25 cellular contexts compared by ENCODE assay signal in the genomic region with DNA sequence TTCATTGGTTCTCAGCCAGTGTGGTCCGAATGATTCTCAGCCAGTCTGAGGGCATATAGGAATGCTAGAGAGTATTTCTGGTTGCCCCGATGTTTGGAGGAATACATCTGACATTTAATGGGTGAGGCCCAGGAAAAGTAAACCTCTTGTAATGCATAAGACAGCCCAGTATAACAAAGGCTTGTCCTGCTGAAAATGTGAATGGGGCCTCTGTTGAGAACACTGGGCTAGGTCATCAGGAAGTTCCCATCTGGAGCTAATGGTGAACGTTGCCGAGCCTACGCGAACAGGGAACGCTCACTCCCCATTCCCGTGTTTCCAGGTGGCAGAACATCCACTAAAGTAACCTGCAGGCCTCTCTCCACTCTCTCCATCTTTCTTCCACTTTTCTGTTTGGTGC.
"Had no signal": no experiment of that assay in that cellular context is flagged by ENCODE, and none has a peak within 500 bp of the region (broad histone marks: within the 10 kb centered on the region; RNA-seq: fewer than 3 reads in every experiment).

No MANE protein-coding gene starts in this region.

- H3K4me1 ChIP-seq: left lung, lower lobe of right lung, parathyroid adenoma, right atrium auricular region, right lobe of liver, suprapubic skin, upper lobe of right lung had no signal

- H3K9me3 ChIP-seq: lower lobe of right lung, mucosa of descending colon, right atrium auricular region, right lobe of liver, suprapubic skin, thoracic aorta, tibial artery, upper lobe of right lung had no signal

- H3K27ac ChIP-seq: left lung, lower lobe of right lung, parathyroid adenoma, right atrium auricular region, right lobe of liver, suprapubic skin, thoracic aorta, tibial artery, upper lobe of right lung had no signal

- FAIRE-seq: islet of Langerhans, kidney, urothelium cell line had no signal

- H3K9ac ChIP-seq: parathyroid adenoma had no signal

- H3K4me2 ChIP-seq: smooth muscle cell had no signal

- H3K79me2 ChIP-seq: parathyroid adenoma had no signal

- H2AFZ ChIP-seq: parathyroid adenoma had no signal

- ATAC-seq: left colon; left lung; lower lobe of right lung; mucosa of descending colon; naive thymus-derived CD4-positive, alpha-beta T cell; natural killer cell treated with Interleukin-12 subunit alpha and Interleukin-12 subunit beta and Interleukin-15 and Interleukin-18, amount 100 ng/mL, for 72 hours; right lobe of liver; upper lobe of right lung had no signal

- H3K4me3 ChIP-seq: left lung, lower lobe of right lung, mucosa of descending colon, right atrium auricular region, right lobe of liver, smooth muscle cell, suprapubic skin, thoracic aorta, tibial artery, upper lobe of right lung had no signal

- H3K27me3 ChIP-seq: left lung, right atrium auricular region, right lobe of liver, suprapubic skin, tibial artery, upper lobe of right lung had no signal

- DNase-seq: immature natural killer cell; kidney; left colon; left lung; lower lobe of right lung; mammary epithelial cell; mesendoderm; mucosa of descending colon; naive thymus-derived CD4-positive, alpha-beta T cell; right lobe of liver; stimulated activated CD4-positive, alpha-beta T cell treated with anti-CD3 and anti-CD28 coated beads, Interleukin-1b, Interleukin-23, amount 100 ng/mL, for 48 hours; stimulated activated CD4-positive, alpha-beta T cell treated with anti-CD3 and anti-CD28 coated beads, Interleukin-2, amount 100 ng/mL, for 48 hours; stimulated activated CD4-positive, alpha-beta T cell treated with anti-CD3 and anti-CD28 coated beads, Interleukin-4, amount 100 ng/mL, for 4 hours; stimulated activated naive CD4-positive, alpha-beta T cell; tibial artery; trophoblast cell; upper lobe of right lung had no signal

- H3K36me3 ChIP-seq: left lung, lower lobe of right lung, right atrium auricular region, right lobe of liver, suprapubic skin, thoracic aorta, tibial artery, upper lobe of right lung had no signal
